In the genomic region with DNA sequence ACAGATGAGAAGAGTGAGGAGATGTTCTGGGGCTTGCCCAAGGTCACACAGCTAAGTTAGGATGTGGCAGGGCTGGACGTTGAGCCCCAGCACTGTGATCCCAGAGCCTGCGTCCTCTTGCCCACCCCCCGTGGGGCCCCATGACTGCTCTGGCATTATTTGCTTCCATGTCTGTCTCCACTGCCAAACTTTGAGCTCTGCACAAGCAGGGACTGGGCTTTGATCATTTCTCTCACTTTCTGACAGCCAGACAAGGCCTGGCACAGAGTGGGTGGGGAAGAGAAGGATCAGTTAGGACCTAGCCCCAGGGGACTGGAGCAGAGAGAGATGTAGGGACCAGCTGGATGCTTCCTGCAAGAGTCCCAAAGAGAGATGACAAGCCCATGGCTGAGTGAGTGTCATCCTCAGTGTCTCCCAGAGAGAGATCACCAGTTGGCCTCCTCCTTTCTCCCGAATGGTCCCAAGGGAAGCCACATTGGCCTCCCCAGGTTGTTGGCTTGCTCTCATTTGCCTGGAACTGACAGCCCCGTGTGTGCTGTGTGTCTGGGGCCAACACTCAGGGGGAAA, we compare ENCODE assay signal across 1 cellular context.
TF ChIP-seq lines count a peak whose summit lies in the region.

No MANE protein-coding gene starts in this region.

TF ChIP-seq in HepG2, 621 proteins besides CTCF, POLR2A, EP300 and RAD21 (continued from another document and continues in another):
- TF ChIP-seq MLXIP (CRISPR knock-in tag; IDR thresholded peaks at IDR 0.05; ENCODE audit: borderline replicate concordance) (no peak), HNF1A (IDR thresholded peaks at IDR 0.05; ENCODE audit: low read depth) (no peak), HNF1A (CRISPR knock-in tag; IDR thresholded peaks at IDR 0.05; ENCODE audit: borderline replicate concordance) (no peak), BORCS8-MEF2B (CRISPR knock-in tag; IDR thresholded peaks at IDR 0.05) (peak; percentile 54; the same call in 1 of the 2 replicates), RBM22 (optimal IDR thresholded peaks at IDR 0.05; ENCODE audit: low read length) (no peak), ZNF280D (CRISPR knock-in tag; IDR thresholded peaks at IDR 0.05) (no peak), AGO2 (optimal IDR thresholded peaks at IDR 0.05; ENCODE audit: low read depth, low read length) (no peak), SRY (CRISPR knock-in tag; IDR thresholded peaks at IDR 0.05) (no peak), ELF1 (CRISPR knock-in tag; IDR thresholded peaks at IDR 0.05) (no peak), PATZ1 (CRISPR knock-in tag; IDR thresholded peaks at IDR 0.05) (peak; percentile 84), SRSF4 (IDR thresholded peaks at IDR 0.05; ENCODE audit: low read depth, low read length, poor library complexity, severe bottlenecking) (no peak), FOXO1 (CRISPR knock-in tag; IDR thresholded peaks at IDR 0.05) (peak; percentile 38; the same call in 1 of the 2 replicates), ZNF281 (CRISPR knock-in tag; IDR thresholded peaks at IDR 0.05; ENCODE audit: borderline replicate concordance) (peak; percentile 34; the same call in 1 of the 2 replicates), SOX5 (CRISPR knock-in tag; IDR thresholded peaks at IDR 0.05; ENCODE audit: borderline replicate concordance) (peak; percentile 53; the same call in 1 of the 2 replicates), SP4 (CRISPR knock-in tag; IDR thresholded peaks at IDR 0.05) (no peak), EHMT2 (IDR thresholded peaks at IDR 0.05; ENCODE audit: borderline replicate concordance, low read depth, low read length) (peak; percentile 32; the same call in 1 of the 2 replicates), MXI1 (IDR thresholded peaks at IDR 0.05; ENCODE audit: borderline replicate concordance, low read depth, low read length) (peak; percentile 49; the same call in 1 of the 3 replicates), ZKSCAN5 (CRISPR knock-in tag; IDR thresholded peaks at IDR 0.05) (no peak), MED1 (CRISPR knock-in tag; IDR thresholded peaks at IDR 0.05) (peak; percentile 58; the same call in 1 of the 2 replicates), ZNF775 (CRISPR knock-in tag; IDR thresholded peaks at IDR 0.05; ENCODE audit: borderline replicate concordance) (no peak), SPEN (CRISPR knock-in tag; IDR thresholded peaks at IDR 0.05; ENCODE audit: low read depth) (peak; percentile 39; the same call in 1 of the 2 replicates), ZNF331 (CRISPR knock-in tag; IDR thresholded peaks at IDR 0.05) (0 out of 2 replicates have a peak, but pooled peaks have one; percentile 34), TCF7 (IDR thresholded peaks at IDR 0.05; ENCODE audit: low read depth) (peak; percentile 86), MTA1 (CRISPR knock-in tag; IDR thresholded peaks at IDR 0.05; ENCODE audit: borderline replicate concordance) (peak; percentile 60; the same call in 1 of the 2 replicates), NFATC3 (CRISPR knock-in tag; IDR thresholded peaks at IDR 0.05) (no peak), ZSCAN21 (CRISPR knock-in tag; IDR thresholded peaks at IDR 0.05; ENCODE audit: borderline replicate concordance) (0 out of 2 replicates have a peak, but pooled peaks have one; percentile 28), TARDBP (CRISPR knock-in tag; IDR thresholded peaks at IDR 0.05) (peak; percentile 31; the same call in 1 of the 2 replicates), SOX6 (IDR thresholded peaks at IDR 0.05) (no peak), SOX6 (CRISPR knock-in tag; IDR thresholded peaks at IDR 0.05) (peak; percentile 77), DDIT3 (CRISPR knock-in tag; IDR thresholded peaks at IDR 0.05) (no peak), BHLHE40 (IDR thresholded peaks at IDR 0.05; ENCODE audit: low read length) (0 out of 2 replicates have a peak, but pooled peaks have one; percentile 25), ZNF776 (CRISPR knock-in tag; IDR thresholded peaks at IDR 0.05) (no peak), ZBTB46 (CRISPR knock-in tag; IDR thresholded peaks at IDR 0.05; ENCODE audit: borderline replicate concordance) (no peak), SOX13 (IDR thresholded peaks at IDR 0.05) (0 out of 2 replicates have a peak, but pooled peaks have one; percentile 27), SOX13 (CRISPR knock-in tag; conservative IDR thresholded peaks at IDR 0.05 in 1 of 2, IDR thresholded peaks at IDR 0.05 in 1 of 2) (peak in 1 of 2 experiments; percentile 74; a peak in 2 of 4 replicates), ADNP (CRISPR knock-in tag; IDR thresholded peaks at IDR 0.05) (peak; percentile 88), ZSCAN29 (CRISPR knock-in tag; conservative IDR thresholded peaks at IDR 0.05) (no peak), ZNF652 (CRISPR knock-in tag; IDR thresholded peaks at IDR 0.05; ENCODE audit: borderline replicate concordance, low read depth) (no peak), DR1 (CRISPR knock-in tag; IDR thresholded peaks at IDR 0.05) (no peak), FOXA3 (CRISPR knock-in tag; IDR thresholded peaks at IDR 0.05) (peak; percentile 52), ZBTB20 (CRISPR knock-in tag; IDR thresholded peaks at IDR 0.05; ENCODE audit: borderline replicate concordance, low read depth) (no peak), MXD1 (CRISPR knock-in tag; IDR thresholded peaks at IDR 0.05) (no peak), YEATS2 (CRISPR knock-in tag; IDR thresholded peaks at IDR 0.05; ENCODE audit: borderline replicate concordance) (no peak), MTF2 (CRISPR knock-in tag; IDR thresholded peaks at IDR 0.05; ENCODE audit: borderline replicate concordance) (no peak)
